In genomic region chr7:37052673-37053072, GRCh38 we compare ENCODE assay signal across 11 cellular contexts.
DNase-seq lines count a peak whose midpoint lies in the region; ATAC-seq, FAIRE-seq and TF ChIP-seq lines count a peak whose summit lies in the region.
"Had no signal": no experiment of that assay in that cellular context is flagged by ENCODE, and none has a peak within 500 bp of the region (broad histone marks: within the 10 kb centered on the region; RNA-seq: fewer than 3 reads in every experiment).

No MANE protein-coding gene starts in this region.

- H3K9me3 ChIP-seq in adrenal gland (replicated peaks in 1 of 3), result no peaks in the 10 kb centered on the region
- no peaks in the 10 kb centered on the region for H3K9me3 ChIP-seq in HepG2 (ENCODE audit: low read length)
- H3K9me3 ChIP-seq: neutrophil had no signal

- H3K4me1 ChIP-seq in adrenal gland (replicated peaks in 1 of 2) (no peaks in the 10 kb centered on the region), HepG2 (ENCODE audit: insufficient read depth, low read length) (peaks cover 32% of the 10 kb centered on the region)

- no peaks in the 10 kb centered on the region for H4K20me1 ChIP-seq in HepG2 (ENCODE audit: insufficient read depth, low read length)

- TF ChIP-seq RAD21 in HepG2 (CRISPR knock-in tag; IDR thresholded peaks at IDR 0.05), result no peak

- H3K27ac ChIP-seq in adrenal gland, result no peak overlapping the region
- no peak overlapping the region for H3K27ac ChIP-seq in HepG2 (ENCODE audit: extremely low read length, insufficient read depth, low read length)
- H3K27ac ChIP-seq: neutrophil had no signal

- H3K9ac ChIP-seq in HepG2 (ENCODE audit: insufficient read depth, low read depth, low read length), result no peak overlapping the region

- POLR2A ChIA-PET in HepG2 (lab: Yijun Ruan, JAX), result no interaction called here

- TF ChIP-seq CTCF in adrenal gland (IDR thresholded peaks at IDR 0.05) (no peak), HepG2 (CRISPR knock-in tag; IDR thresholded peaks at IDR 0.05) (no peak)

- no peak for TF ChIP-seq EP300 in HepG2 (IDR thresholded peaks at IDR 0.05; ENCODE audit: low read depth in 2 of 2, low read length in 2 of 2)
- TF ChIP-seq EP300 in HepG2 (CRISPR knock-in tag; IDR thresholded peaks at IDR 0.05; ENCODE audit: borderline replicate concordance), result peak; percentile 45; the same call in 1 of the 2 replicates

- CTCF ChIA-PET in HepG2 (lab: Yijun Ruan, JAX; ENCODE audit: low intra/inter-chr PET ratio, low total read pairs), result no interaction called here

- no peak overlapping the region for H3K4me3 ChIP-seq in adrenal gland
- H3K4me3 ChIP-seq in HepG2 (replicated peaks in 1 of 3; ENCODE audit: insufficient read depth in 1 of 3, low read depth in 2 of 3, low read length in 3 of 3), result no peak overlapping the region

- peak; percentile 15 for FAIRE-seq in HepG2 (lab: Jason Lieb, UNC)

- no peak for TF ChIP-seq POLR2A in adrenal gland (IDR thresholded peaks at IDR 0.05)
- no peak for TF ChIP-seq POLR2A in HepG2 (IDR thresholded peaks at IDR 0.05; ENCODE audit: insufficient read depth in 1 of 2, low read depth in 2 of 2, low read length in 2 of 2)
- no peak for TF ChIP-seq POLR2A in GM18505 (IDR thresholded peaks at IDR 0.05; ENCODE audit: borderline replicate concordance, extremely low read depth, insufficient read depth, insufficient read length)

- BruUV-seq in HepG2 (replicated peaks; lab: Mats Ljungman, UMichigan), result no TSS peak

- no peak overlapping the region for H3K4me2 ChIP-seq in HepG2 (ENCODE audit: low read depth, low read length)

- H2AFZ ChIP-seq in HepG2 (ENCODE audit: low read length), result no peak overlapping the region

- no peaks in the 10 kb centered on the region for H3K27me3 ChIP-seq in adrenal gland
- no peaks in the 10 kb centered on the region; a peak in 1 of 5 replicates for H3K27me3 ChIP-seq in HepG2 (ENCODE audit: control insufficient read depth in 1 of 2, insufficient read depth in 2 of 2, low read length in 2 of 2)
- H3K27me3 ChIP-seq: neutrophil had no signal

- ATAC-seq in HepG2 (peak; percentile 70), HG03354 (IDR thresholded peaks at IDR 0.05; ENCODE audit: poor library complexity, severe bottlenecking, unreplicated experiment) (no peak), GM18505 (IDR thresholded peaks at IDR 0.05; ENCODE audit: unreplicated experiment) (no peak)

- WGBS in adrenal gland, 4 donors, result 17 to 35% (median 30%) methylated on average over 3 of the region's 3 CpGs
- 0% methylated on average over 3 of the region's 3 CpGs for WGBS in HepG2 (ENCODE audit: low lambda C conversion rate)

- in situ Hi-C loops in HepG2 (cut with HindIII; ENCODE audit: extremely low pct_ligation_motif_present, low pct_unique_long_range_greater_than_20kb), result no loop called here

- H3K36me3 ChIP-seq in adrenal gland (replicated peaks in 1 of 2) (no peaks in the 10 kb centered on the region), HepG2 (replicated peaks in 1 of 2; ENCODE audit: control insufficient read depth in 1 of 2, insufficient read depth in 2 of 2, low read length in 2 of 2) (no peaks in the 10 kb centered on the region)
- H3K36me3 ChIP-seq: neutrophil had no signal

- intact Hi-C loops in adrenal gland (cut with DNase I), result no loop called here
- intact Hi-C loops in HepG2 (cut with micrococcal nuclease; ENCODE audit: unreplicated experiment), result loop anchor here (5.0 kb wide), 1 partner anchor 50 kb away; no protein-coding TSS in a partner anchor

- peak; percentile 33 for DNase-seq in GM03348 (ENCODE audit: low spot score)
- peak; percentile 38 for DNase-seq in M059J (ENCODE audit: low read depth)
- peak in 5 of 7 donors; percentile 4 to 32 (median 28) for DNase-seq in adrenal gland
- peak; percentile 44 for DNase-seq in HepG2 (ENCODE audit: low spot score)
- DNase-seq in NCI-H510A treated with DMSO at 0.1 percent for 48 hours (lab: John Stamatoyannopoulos, UW), result no peak
- DNase-seq in NCI-H446 (lab: John Stamatoyannopoulos, UW), result no peak
- DNase-seq: activated CD4-positive, CD25-positive, alpha-beta regulatory T cell treated with anti-CD3 and anti-CD28 coated beads, Interleukin-2, amount 50 U/mL, for 72 hours; effector memory CD4-positive, alpha-beta T cell had no signal

- no peaks in the 10 kb centered on the region for H3K79me2 ChIP-seq in HepG2 (ENCODE audit: insufficient read depth, low read length)

TF ChIP-seq in HepG2, 621 proteins besides CTCF, POLR2A, EP300 and RAD21 (continues in another document):
- TF ChIP-seq ZC3H4 (CRISPR knock-in tag; IDR thresholded peaks at IDR 0.05; ENCODE audit: borderline replicate concordance), result no peak
- TF ChIP-seq ZNF335 (CRISPR knock-in tag; IDR thresholded peaks at IDR 0.05), result peak; percentile 90
- TF ChIP-seq, protein P1, sequence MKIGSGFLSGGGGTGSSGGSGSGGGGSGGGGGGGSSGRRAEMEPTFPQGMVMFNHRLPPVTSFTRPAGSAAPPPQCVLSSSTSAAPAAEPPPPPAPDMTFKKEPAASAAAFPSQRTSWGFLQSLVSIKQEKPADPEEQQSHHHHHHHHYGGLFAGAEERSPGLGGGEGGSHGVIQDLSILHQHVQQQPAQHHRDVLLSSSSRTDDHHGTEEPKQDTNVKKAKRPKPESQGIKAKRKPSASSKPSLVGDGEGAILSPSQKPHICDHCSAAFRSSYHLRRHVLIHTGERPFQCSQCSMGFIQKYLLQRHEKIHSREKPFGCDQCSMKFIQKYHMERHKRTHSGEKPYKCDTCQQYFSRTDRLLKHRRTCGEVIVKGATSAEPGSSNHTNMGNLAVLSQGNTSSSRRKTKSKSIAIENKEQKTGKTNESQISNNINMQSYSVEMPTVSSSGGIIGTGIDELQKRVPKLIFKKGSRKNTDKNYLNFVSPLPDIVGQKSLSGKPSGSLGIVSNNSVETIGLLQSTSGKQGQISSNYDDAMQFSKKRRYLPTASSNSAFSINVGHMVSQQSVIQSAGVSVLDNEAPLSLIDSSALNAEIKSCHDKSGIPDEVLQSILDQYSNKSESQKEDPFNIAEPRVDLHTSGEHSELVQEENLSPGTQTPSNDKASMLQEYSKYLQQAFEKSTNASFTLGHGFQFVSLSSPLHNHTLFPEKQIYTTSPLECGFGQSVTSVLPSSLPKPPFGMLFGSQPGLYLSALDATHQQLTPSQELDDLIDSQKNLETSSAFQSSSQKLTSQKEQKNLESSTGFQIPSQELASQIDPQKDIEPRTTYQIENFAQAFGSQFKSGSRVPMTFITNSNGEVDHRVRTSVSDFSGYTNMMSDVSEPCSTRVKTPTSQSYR (CRISPR knock-in tag; IDR thresholded peaks at IDR 0.05; ENCODE audit: borderline replicate concordance), result peak; percentile 91
- TF ChIP-seq CREB1 (IDR thresholded peaks at IDR 0.05), result no peak
- TF ChIP-seq CREB1 (CRISPR knock-in tag; IDR thresholded peaks at IDR 0.05), result no peak
- TF ChIP-seq ZNF567 (CRISPR knock-in tag; IDR thresholded peaks at IDR 0.05; ENCODE audit: borderline replicate concordance), result no peak
- TF ChIP-seq ZNF841 (CRISPR knock-in tag; IDR thresholded peaks at IDR 0.05; ENCODE audit: borderline replicate concordance), result no peak
- no peak for TF ChIP-seq ZNF775 (CRISPR knock-in tag; IDR thresholded peaks at IDR 0.05; ENCODE audit: borderline replicate concordance)
- TF ChIP-seq, protein P2, sequence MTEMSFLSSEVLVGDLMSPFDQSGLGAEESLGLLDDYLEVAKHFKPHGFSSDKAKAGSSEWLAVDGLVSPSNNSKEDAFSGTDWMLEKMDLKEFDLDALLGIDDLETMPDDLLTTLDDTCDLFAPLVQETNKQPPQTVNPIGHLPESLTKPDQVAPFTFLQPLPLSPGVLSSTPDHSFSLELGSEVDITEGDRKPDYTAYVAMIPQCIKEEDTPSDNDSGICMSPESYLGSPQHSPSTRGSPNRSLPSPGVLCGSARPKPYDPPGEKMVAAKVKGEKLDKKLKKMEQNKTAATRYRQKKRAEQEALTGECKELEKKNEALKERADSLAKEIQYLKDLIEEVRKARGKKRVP (CRISPR knock-in tag; IDR thresholded peaks at IDR 0.05), result peak in 1 of 2 experiments; percentile 98; a peak in 2 of 4 replicates
- TF ChIP-seq ZFAT (CRISPR knock-in tag; conservative IDR thresholded peaks at IDR 0.05), result no peak
- TF ChIP-seq, protein P3, sequence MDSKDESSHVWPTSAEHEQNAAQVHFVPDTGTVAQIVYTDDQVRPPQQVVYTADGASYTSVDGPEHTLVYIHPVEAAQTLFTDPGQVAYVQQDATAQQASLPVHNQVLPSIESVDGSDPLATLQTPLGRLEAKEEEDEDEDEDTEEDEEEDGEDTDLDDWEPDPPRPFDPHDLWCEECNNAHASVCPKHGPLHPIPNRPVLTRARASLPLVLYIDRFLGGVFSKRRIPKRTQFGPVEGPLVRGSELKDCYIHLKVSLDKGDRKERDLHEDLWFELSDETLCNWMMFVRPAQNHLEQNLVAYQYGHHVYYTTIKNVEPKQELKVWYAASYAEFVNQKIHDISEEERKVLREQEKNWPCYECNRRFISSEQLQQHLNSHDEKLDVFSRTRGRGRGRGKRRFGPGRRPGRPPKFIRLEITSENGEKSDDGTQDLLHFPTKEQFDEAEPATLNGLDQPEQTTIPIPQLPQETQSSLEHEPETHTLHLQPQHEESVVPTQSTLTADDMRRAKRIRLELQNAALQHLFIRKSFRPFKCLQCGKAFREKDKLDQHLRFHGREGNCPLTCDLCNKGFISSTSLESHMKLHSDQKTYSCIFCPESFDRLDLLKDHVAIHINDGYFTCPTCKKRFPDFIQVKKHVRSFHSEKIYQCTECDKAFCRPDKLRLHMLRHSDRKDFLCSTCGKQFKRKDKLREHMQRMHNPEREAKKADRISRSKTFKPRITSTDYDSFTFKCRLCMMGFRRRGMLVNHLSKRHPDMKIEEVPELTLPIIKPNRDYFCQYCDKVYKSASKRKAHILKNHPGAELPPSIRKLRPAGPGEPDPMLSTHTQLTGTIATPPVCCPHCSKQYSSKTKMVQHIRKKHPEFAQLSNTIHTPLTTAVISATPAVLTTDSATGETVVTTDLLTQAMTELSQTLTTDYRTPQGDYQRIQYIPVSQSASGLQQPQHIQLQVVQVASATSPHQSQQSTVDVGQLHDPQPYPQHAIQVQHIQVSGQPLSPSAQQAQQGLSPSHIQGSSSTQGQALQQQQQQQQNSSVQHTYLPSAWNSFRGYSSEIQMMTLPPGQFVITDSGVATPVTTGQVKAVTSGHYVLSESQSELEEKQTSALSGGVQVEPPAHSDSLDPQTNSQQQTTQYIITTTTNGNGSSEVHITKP (CRISPR knock-in tag; IDR thresholded peaks at IDR 0.05; ENCODE audit: low read depth), result 0 out of 2 replicates have a peak, but pooled peaks have one; percentile 52

Comparison
In these comparisons a context has a peak if more than half of its experiments do, and no peak if none do; other contexts are left out.
1. DNase-seq: peak in GM03348 (single experiment), M059J (single experiment), adrenal gland (5 of 7) and HepG2 (single experiment); none in NCI-H510A treated with DMSO at 0.1 percent for 48 hours (single experiment) and NCI-H446 (0 of 2).